In genomic region chr6:112231609-112232060, GRCh38 we compare ENCODE assay signal across 1 cellular context.
A peak's percentile ranks its signal among the peaks of the same experiment; 100 is the strongest.
TF ChIP-seq lines count a peak whose summit lies in the region.

No MANE protein-coding gene starts in this region.

TF ChIP-seq in HEK293, 187 proteins besides CTCF, POLR2A, EP300 and RAD21 (continued from another document):
- TF ChIP-seq PBX3 (CRISPR knock-in tag; IDR thresholded peaks at IDR 0.05): no peak
- TF ChIP-seq GLI4 (tag by site-specific recombination; IDR thresholded peaks at IDR 0.05): no peak
- no peak for TF ChIP-seq ZNF169 (tag by site-specific recombination; IDR thresholded peaks at IDR 0.05)
- peak; percentile 91; the same call in 1 of the 2 replicates for TF ChIP-seq ZNF501 (tag by site-specific recombination; IDR thresholded peaks at IDR 0.05)
- TF ChIP-seq SETDB1 (IDR thresholded peaks at IDR 0.05; ENCODE audit: insufficient read length, low read length): no peak
- peak; percentile 43; the same call in 1 of the 2 replicates for TF ChIP-seq ZBTB48 (tag by site-specific recombination; IDR thresholded peaks at IDR 0.05)
- peak; percentile 98 for TF ChIP-seq WT1 (tag by site-specific recombination; IDR thresholded peaks at IDR 0.05)
- TF ChIP-seq YY2 (tag by site-specific recombination; IDR thresholded peaks at IDR 0.05): no peak
TF ChIP-seq in HEK293: peak in this region for 91.
